Comparison of ENCODE assay signal across 10 cellular contexts in genomic region chr11:8283510-8284272, GRCh38. TPM values are rescaled to one million over a fixed set of nuclear protein-coding genes. Genes with fewer than 3 reads are reported as not detected.
DNase-seq lines count a peak whose midpoint lies in the region; ATAC-seq lines count a peak whose summit lies in the region.
"Had no signal": no experiment of that assay in that cellular context is flagged by ENCODE, and none has a peak within 500 bp of the region (broad histone marks: within the 10 kb centered on the region; RNA-seq: fewer than 3 reads in every experiment).

No MANE protein-coding gene starts in this region.

- H3K36me3 Mint-ChIP-seq in activated CD4-positive, alpha-beta T cell treated with anti-CD3 and anti-CD28 coated beads, Interleukin-2, amount 10 ng/mL, durations not matched to agents 24 days and 14 days (ENCODE audit: low read depth) = no peaks in the 10 kb centered on the region

- H3K9me3 ChIP-seq in stomach smooth muscle (ENCODE audit: control insufficient read depth in 2 of 2, low read length in 2 of 2) = no peaks in the 10 kb centered on the region
- H3K9me3 ChIP-seq: A549 had no signal

- H3K36me3 ChIP-seq in stomach smooth muscle (ENCODE audit: control insufficient read depth in 2 of 2, insufficient read depth in 2 of 2, low read length in 2 of 2) = no peaks in the 10 kb centered on the region

- H3K4me3 Mint-ChIP-seq in activated CD4-positive, alpha-beta T cell treated with anti-CD3 and anti-CD28 coated beads, Interleukin-2, amount 10 ng/mL, durations not matched to agents 24 days and 14 days = no peak overlapping the region

- H3K27ac Mint-ChIP-seq in activated CD4-positive, alpha-beta T cell treated with anti-CD3 and anti-CD28 coated beads, Interleukin-2, amount 10 ng/mL, durations not matched to agents 24 days and 14 days = no peak overlapping the region

- H3K27ac ChIP-seq in stomach smooth muscle (ENCODE audit: low read length) = no peak overlapping the region
- H3K27ac ChIP-seq: A549 had no signal

- H3K4me3 ChIP-seq in iPS-11a (ENCODE audit: low read depth, low read length) = peak overlapping the region; percentile 25
- peak overlapping the region; percentile 29 to 47 for H3K4me3 ChIP-seq in stomach smooth muscle (ENCODE audit: low read length in 2 of 2)
- H3K4me3 ChIP-seq: A549 had no signal

- no peaks in the 10 kb centered on the region for H3K4me1 Mint-ChIP-seq in activated CD4-positive, alpha-beta T cell treated with anti-CD3 and anti-CD28 coated beads, Interleukin-2, amount 10 ng/mL, durations not matched to agents 24 days and 14 days

- peaks cover 5% of the 10 kb centered on the region for H3K27me3 Mint-ChIP-seq in activated CD4-positive, alpha-beta T cell treated with anti-CD3 and anti-CD28 coated beads, Interleukin-2, amount 10 ng/mL, durations not matched to agents 24 days and 14 days

- ATAC-seq in HG03457 (IDR thresholded peaks at IDR 0.05; ENCODE audit: unreplicated experiment) = no peak

- DNase-seq in NCI-H2029 (lab: John Stamatoyannopoulos, UW) (peak; percentile 55), NCI-H2029 treated with DMSO at 0.1 percent for 48 hours (lab: John Stamatoyannopoulos, UW) (no peak), RPMI7951 (ENCODE audit: low read depth) (peak; percentile 5), NCI-H2196 treated with DMSO at 0.1 percent for 48 hours (lab: John Stamatoyannopoulos, UW; ENCODE audit: unreplicated experiment) (no peak)
- no peak for DNase-seq in activated CD4-positive, alpha-beta T cell treated with anti-CD3 and anti-CD28 coated beads, Interleukin-2, amount 10 ng/mL, durations not matched to agents 24 days and 14 days
- DNase-seq: activated CD4-positive, alpha-beta T cell treated with anti-CD3 and anti-CD28 coated beads, Interleukin-2, amount 50 U/mL, for 1 hour had no signal

- intact Hi-C loops in activated CD4-positive, alpha-beta T cell treated with anti-CD3 and anti-CD28 coated beads, Interleukin-2, amount 10 ng/mL, durations not matched to agents 24 days and 14 days (cut with micrococcal nuclease) = no loop called here

- H3K27me3 ChIP-seq in stomach smooth muscle (ENCODE audit: control insufficient read depth in 1 of 2, insufficient read depth in 2 of 2, low read length in 2 of 2) = no peaks in the 10 kb centered on the region

- H3K9ac ChIP-seq in stomach smooth muscle (ENCODE audit: low read length in 2 of 2) = no peak overlapping the region

- H3K9me3 Mint-ChIP-seq in activated CD4-positive, alpha-beta T cell treated with anti-CD3 and anti-CD28 coated beads, Interleukin-2, amount 10 ng/mL, durations not matched to agents 24 days and 14 days = no peaks in the 10 kb centered on the region

- H3K4me1 ChIP-seq in stomach smooth muscle (ENCODE audit: control insufficient read depth, insufficient read depth, low read length) = peaks cover 6% of the 10 kb centered on the region
- H3K4me1 ChIP-seq: A549 had no signal

RNA-seq across cellular contexts. Expression of gene LMO1, which starts 20.0 kb away (rescaled TPM):
- not detected in 2 replicates for total RNA-seq in RPMI7951 (2014; rRNA removed; shearing (Covaris generic))
- total RNA-seq in activated CD4-positive, alpha-beta T cell treated with anti-CD3 and anti-CD28 coated beads, Interleukin-2, amount 10 ng/mL, durations not matched to agents 24 days and 14 days = not detected in 2 replicates

Comparison
In these comparisons a context has a peak if more than half of its experiments do, and no peak if none do; other contexts are left out.
1. DNase-seq: peak in NCI-H2029 (single experiment) and RPMI7951 (single experiment); none in NCI-H2029 treated with DMSO at 0.1 percent for 48 hours (single experiment), NCI-H2196 treated with DMSO at 0.1 percent for 48 hours (single experiment) and activated CD4-positive, alpha-beta T cell treated with anti-CD3 and anti-CD28 coated beads, Interleukin-2, amount 10 ng/mL, durations not matched to agents 24 days and 14 days (single experiment).